In the genomic region with DNA sequence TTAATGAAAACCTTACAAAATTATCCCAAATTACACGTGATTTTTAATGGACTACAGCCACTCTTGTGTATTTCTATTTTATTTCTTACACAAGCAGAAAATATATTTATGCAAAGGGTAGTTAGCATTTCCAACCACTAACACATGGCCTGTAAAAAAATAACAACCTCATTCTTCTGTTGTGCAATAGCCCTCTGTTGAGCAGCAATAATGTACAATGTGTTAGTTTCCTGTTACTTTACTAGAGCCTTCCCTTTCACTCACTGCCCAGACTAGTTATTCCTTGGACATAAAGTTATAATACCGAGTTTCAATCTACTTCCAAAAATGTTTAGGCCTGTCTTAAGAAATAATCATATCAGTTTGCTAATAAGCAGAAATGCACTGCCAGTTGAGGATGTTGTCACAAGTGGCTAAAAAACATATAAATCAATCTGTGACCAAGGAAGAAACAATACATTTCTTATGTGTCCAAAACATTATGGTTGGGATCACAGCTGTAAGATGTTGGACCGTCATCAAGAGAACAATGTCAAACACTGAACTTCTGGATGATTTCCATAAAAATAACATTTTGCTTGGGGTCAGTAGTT, we compare ENCODE assay signal across 13 cellular contexts.
DNase-seq lines count a peak whose midpoint lies in the region; ATAC-seq and TF ChIP-seq lines count a peak whose summit lies in the region.
"Had no signal": no experiment of that assay in that cellular context is flagged by ENCODE, and none has a peak within 500 bp of the region (broad histone marks: within the 10 kb centered on the region; RNA-seq: fewer than 3 reads in every experiment).

No MANE protein-coding gene starts in this region.

- no peaks in the 10 kb centered on the region for H3K4me1 ChIP-seq in mucosa of descending colon (ENCODE audit: low read depth)
- H3K4me1 ChIP-seq: adrenal gland, neural progenitor cell, Peyer's patch, testis had no signal

- DNase-seq in AG09319 (ENCODE audit: extremely low read depth, low read depth): peak; percentile 54
- DNase-seq in NB4 (ENCODE audit: low read depth): peak; percentile 81
- peak; percentile 36 for DNase-seq in epithelial cell of esophagus (ENCODE audit: low read depth)
- DNase-seq in mucosa of descending colon: no peak
- no peak for DNase-seq in NCI-H146 treated with DMSO at 0.1 percent for 48 hours (lab: John Stamatoyannopoulos, UW; ENCODE audit: unreplicated experiment)
- no peak for DNase-seq in NCI-H1694 (lab: John Stamatoyannopoulos, UW)
- DNase-seq: activated CD8-positive, alpha-beta memory T cell treated with anti-CD3 and anti-CD28 coated beads, Interleukin-2, amount 50 U/mL, for 48 hours; adrenal gland; Peyer's patch; testis had no signal

- no peaks in the 10 kb centered on the region for H3K36me3 ChIP-seq in mucosa of descending colon (ENCODE audit: low read depth)
- H3K36me3 ChIP-seq: adrenal gland, neural progenitor cell, Peyer's patch had no signal

- intact Hi-C loops in mucosa of descending colon (cut with DNase I, micrococcal nuclease): no loop called here

- ATAC-seq in mucosa of descending colon: peak; percentile 35
- ATAC-seq in HG02642 (IDR thresholded peaks at IDR 0.05; ENCODE audit: poor library complexity, unreplicated experiment): no peak
- no peak for ATAC-seq in GM19455 (IDR thresholded peaks at IDR 0.05; ENCODE audit: unreplicated experiment)

- no peak overlapping the region for H3K4me3 ChIP-seq in NB4 (ENCODE audit: low read depth, low read length)
- H3K4me3 ChIP-seq in epithelial cell of esophagus (ENCODE audit: low read length): no peak overlapping the region
- no peak overlapping the region for H3K4me3 ChIP-seq in mucosa of descending colon
- H3K4me3 ChIP-seq: adrenal gland, neural progenitor cell, Peyer's patch, testis had no signal

- H3K9me3 ChIP-seq in mucosa of descending colon: no peaks in the 10 kb centered on the region
- H3K9me3 ChIP-seq: adrenal gland, Peyer's patch, testis had no signal

- TF ChIP-seq CTCF in AG09319 (IDR thresholded peaks at IDR 0.05; ENCODE audit: low read depth, low read length) (no peak), NB4 (IDR thresholded peaks at IDR 0.05; ENCODE audit: low read depth, low read length) (no peak), epithelial cell of esophagus (IDR thresholded peaks at IDR 0.05; ENCODE audit: insufficient read depth, low read depth, low read length, missing control alignments) (no peak), mucosa of descending colon (IDR thresholded peaks at IDR 0.05) (no peak)

- no peak for TF ChIP-seq POLR2A in NB4 (IDR thresholded peaks at IDR 0.05; ENCODE audit: extremely low read depth, insufficient read length)

Comparison
In these comparisons a context has a peak if more than half of its experiments do, and no peak if none do; other contexts are left out.
1. DNase-seq: peak in AG09319 (single experiment), NB4 (single experiment) and epithelial cell of esophagus (single experiment); none in mucosa of descending colon (0 of 3), NCI-H146 treated with DMSO at 0.1 percent for 48 hours (single experiment) and NCI-H1694 (single experiment).